ENCODE assay signal across 3 cellular contexts in the genomic region with DNA sequence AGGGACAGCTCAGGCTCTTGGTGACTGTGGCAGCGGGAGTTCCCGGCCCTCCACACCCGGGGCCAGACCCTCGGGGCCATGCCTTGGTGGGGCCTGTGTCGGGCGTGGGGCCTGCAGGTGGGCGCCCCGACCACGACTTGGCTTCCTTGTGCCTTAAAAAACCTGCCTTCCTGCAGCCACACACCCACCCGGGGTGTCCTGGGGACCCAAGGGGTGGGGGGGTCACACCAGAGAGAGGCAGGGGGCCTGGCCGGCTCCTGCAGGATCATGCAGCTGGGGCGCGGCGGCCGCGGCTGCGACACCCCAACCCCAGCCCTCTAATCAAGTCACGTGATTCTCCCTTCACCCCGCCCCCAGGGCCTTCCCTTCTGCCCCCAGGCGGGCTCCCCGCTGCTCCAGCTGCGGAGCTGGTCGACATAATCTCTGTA.
TF ChIP-seq lines count a peak whose summit lies in the region.

No MANE protein-coding gene starts in this region.

TF ChIP-seq in HCT116, 20 proteins besides CTCF, POLR2A, EP300 and RAD21:
- TF ChIP-seq POLR2AphosphoS5 (IDR thresholded peaks at IDR 0.05; ENCODE audit: low read depth, low read length), result no peak
- no peak for TF ChIP-seq SRF (IDR thresholded peaks at IDR 0.05; ENCODE audit: low read depth)

TF ChIP-seq in K562, 482 proteins besides CTCF, POLR2A, EP300 and RAD21 (continues in another document):
- no peak for TF ChIP-seq POLR2H (tag; IDR thresholded peaks at IDR 0.05; ENCODE audit: low read depth)
- peak; percentile 64 for TF ChIP-seq RBFOX2 (IDR thresholded peaks at IDR 0.05; ENCODE audit: low read depth, low read length)
- TF ChIP-seq, protein P1, sequence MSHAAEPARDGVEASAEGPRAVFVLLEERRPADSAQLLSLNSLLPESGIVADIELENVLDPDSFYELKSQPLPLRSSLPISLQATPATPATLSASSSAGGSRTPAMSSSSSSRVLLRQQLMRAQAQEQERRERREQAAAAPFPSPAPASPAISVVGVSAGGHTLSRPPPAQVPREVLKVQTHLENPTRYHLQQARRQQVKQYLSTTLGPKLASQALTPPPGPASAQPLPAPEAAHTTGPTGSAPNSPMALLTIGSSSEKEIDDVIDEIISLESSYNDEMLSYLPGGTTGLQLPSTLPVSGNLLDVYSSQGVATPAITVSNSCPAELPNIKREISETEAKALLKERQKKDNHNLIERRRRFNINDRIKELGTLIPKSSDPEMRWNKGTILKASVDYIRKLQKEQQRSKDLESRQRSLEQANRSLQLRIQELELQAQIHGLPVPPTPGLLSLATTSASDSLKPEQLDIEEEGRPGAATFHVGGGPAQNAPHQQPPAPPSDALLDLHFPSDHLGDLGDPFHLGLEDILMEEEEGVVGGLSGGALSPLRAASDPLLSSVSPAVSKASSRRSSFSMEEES (CRISPR knock-in tag; IDR thresholded peaks at IDR 0.05), result peak; percentile 27
- TF ChIP-seq POLR2AphosphoS2 (IDR thresholded peaks at IDR 0.05; ENCODE audit: low read length), result peak; percentile 36; the same call in 1 of the 2 replicates
- no peak for TF ChIP-seq ZBTB1 (CRISPR knock-in tag; IDR thresholded peaks at IDR 0.05; ENCODE audit: borderline replicate concordance, low read depth)
- 0 out of 2 replicates have a peak, but pooled peaks have one; percentile 12 for TF ChIP-seq POLR2AphosphoS5 (IDR thresholded peaks at IDR 0.05; ENCODE audit: control insufficient read depth, insufficient read depth, low read depth, low read length)
- no peak for TF ChIP-seq LARP7 (IDR thresholded peaks at IDR 0.05)
- no peak for TF ChIP-seq NR1H2 (CRISPR knock-in tag; IDR thresholded peaks at IDR 0.05)
- no peak for TF ChIP-seq NR3C1 (CRISPR knock-in tag; IDR thresholded peaks at IDR 0.05)
- no peak for TF ChIP-seq NFATC3 (IDR thresholded peaks at IDR 0.05)
- peak; percentile 56; the same call in 1 of the 2 replicates for TF ChIP-seq SUPT5H (IDR thresholded peaks at IDR 0.05)
- TF ChIP-seq, protein P2, sequence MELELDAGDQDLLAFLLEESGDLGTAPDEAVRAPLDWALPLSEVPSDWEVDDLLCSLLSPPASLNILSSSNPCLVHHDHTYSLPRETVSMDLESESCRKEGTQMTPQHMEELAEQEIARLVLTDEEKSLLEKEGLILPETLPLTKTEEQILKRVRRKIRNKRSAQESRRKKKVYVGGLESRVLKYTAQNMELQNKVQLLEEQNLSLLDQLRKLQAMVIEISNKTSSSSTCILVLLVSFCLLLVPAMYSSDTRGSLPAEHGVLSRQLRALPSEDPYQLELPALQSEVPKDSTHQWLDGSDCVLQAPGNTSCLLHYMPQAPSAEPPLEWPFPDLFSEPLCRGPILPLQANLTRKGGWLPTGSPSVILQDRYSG (tag; conservative IDR thresholded peaks at IDR 0.05; ENCODE audit: low read depth), result no peak
- TF ChIP-seq, protein P3, sequence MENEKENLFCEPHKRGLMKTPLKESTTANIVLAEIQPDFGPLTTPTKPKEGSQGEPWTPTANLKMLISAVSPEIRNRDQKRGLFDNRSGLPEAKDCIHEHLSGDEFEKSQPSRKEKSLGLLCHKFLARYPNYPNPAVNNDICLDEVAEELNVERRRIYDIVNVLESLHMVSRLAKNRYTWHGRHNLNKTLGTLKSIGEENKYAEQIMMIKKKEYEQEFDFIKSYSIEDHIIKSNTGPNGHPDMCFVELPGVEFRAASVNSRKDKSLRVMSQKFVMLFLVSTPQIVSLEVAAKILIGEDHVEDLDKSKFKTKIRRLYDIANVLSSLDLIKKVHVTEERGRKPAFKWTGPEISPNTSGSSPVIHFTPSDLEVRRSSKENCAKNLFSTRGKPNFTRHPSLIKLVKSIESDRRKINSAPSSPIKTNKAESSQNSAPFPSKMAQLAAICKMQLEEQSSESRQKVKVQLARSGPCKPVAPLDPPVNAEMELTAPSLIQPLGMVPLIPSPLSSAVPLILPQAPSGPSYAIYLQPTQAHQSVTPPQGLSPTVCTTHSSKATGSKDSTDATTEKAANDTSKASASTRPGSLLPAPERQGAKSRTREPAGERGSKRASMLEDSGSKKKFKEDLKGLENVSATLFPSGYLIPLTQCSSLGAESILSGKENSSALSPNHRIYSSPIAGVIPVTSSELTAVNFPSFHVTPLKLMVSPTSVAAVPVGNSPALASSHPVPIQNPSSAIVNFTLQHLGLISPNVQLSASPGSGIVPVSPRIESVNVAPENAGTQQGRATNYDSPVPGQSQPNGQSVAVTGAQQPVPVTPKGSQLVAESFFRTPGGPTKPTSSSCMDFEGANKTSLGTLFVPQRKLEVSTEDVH (IDR thresholded peaks at IDR 0.05; ENCODE audit: low read depth, partially characterized antibody), result no peak
- peak; percentile 65 for TF ChIP-seq POLR2G (IDR thresholded peaks at IDR 0.05; ENCODE audit: low read depth, low read length)
- no peak for TF ChIP-seq PYGO2 (tag; IDR thresholded peaks at IDR 0.05)
- 0 out of 2 replicates have a peak, but pooled peaks have one; percentile 6 for TF ChIP-seq MYNN (IDR thresholded peaks at IDR 0.05)
- TF ChIP-seq MYNN (CRISPR knock-in tag; IDR thresholded peaks at IDR 0.05), result no peak
- TF ChIP-seq ZNF445 (CRISPR knock-in tag; IDR thresholded peaks at IDR 0.05; ENCODE audit: low read depth), result no peak
- TF ChIP-seq FIP1L1 (IDR thresholded peaks at IDR 0.05; ENCODE audit: low read depth, low read length, poor library complexity, severe bottlenecking), result no peak
- peak; percentile 40 for TF ChIP-seq CCNT2 (IDR thresholded peaks at IDR 0.05; ENCODE audit: borderline replicate concordance, extremely low read depth, insufficient read length, low read depth, low read length)
- no peak for TF ChIP-seq MEIS2 (IDR thresholded peaks at IDR 0.05; ENCODE audit: partially characterized antibody)
- no peak for TF ChIP-seq ZNF384 (IDR thresholded peaks at IDR 0.05; ENCODE audit: low read depth, low read length)

TF ChIP-seq in neural cell, 6 proteins besides CTCF, POLR2A, EP300 and RAD21:
- TF ChIP-seq POLR2AphosphoS5 (IDR thresholded peaks at IDR 0.05), result peak; percentile 30
- no peak for TF ChIP-seq EZH2 (IDR thresholded peaks at IDR 0.05; ENCODE audit: borderline replicate concordance, insufficient read depth, low read length, poor library complexity, severe bottlenecking)
TF ChIP-seq in neural cell: peak in this region for 1.
